Comparison of ENCODE assay signal across 1 cellular context in genomic region chr7:127409629-127410028, GRCh38.
TF ChIP-seq lines count a peak whose summit lies in the region.

No MANE protein-coding gene starts in this region.

TF ChIP-seq in H1, 55 proteins besides CTCF, POLR2A, EP300 and RAD21 (continued from another document):
- TF ChIP-seq SUZ12 (IDR thresholded peaks at IDR 0.05; ENCODE audit: low read length), result no peak
- no peak for TF ChIP-seq CEBPB (IDR thresholded peaks at IDR 0.05; ENCODE audit: low read depth, low read length)
- TF ChIP-seq SP2 (IDR thresholded peaks at IDR 0.05; ENCODE audit: low read length), result no peak
- no peak for TF ChIP-seq NANOG (IDR thresholded peaks at IDR 0.05; ENCODE audit: insufficient read depth, low read depth, low read length, poor library complexity, severe bottlenecking)
- TF ChIP-seq CHD7 (IDR thresholded peaks at IDR 0.05; ENCODE audit: insufficient replicate concordance, low read length), result no peak
- TF ChIP-seq TAF1 (IDR thresholded peaks at IDR 0.05; ENCODE audit: low read depth, low read length), result no peak
- no peak for TF ChIP-seq PHF8 (conservative IDR thresholded peaks at IDR 0.05; ENCODE audit: low read depth, low read length)
- no peak for TF ChIP-seq CHD1 (IDR thresholded peaks at IDR 0.05; ENCODE audit: low read depth, low read length)
- TF ChIP-seq CTBP2 (IDR thresholded peaks at IDR 0.05; ENCODE audit: borderline replicate concordance, insufficient read depth, insufficient read length, low read length), result no peak
